In the genomic region with DNA sequence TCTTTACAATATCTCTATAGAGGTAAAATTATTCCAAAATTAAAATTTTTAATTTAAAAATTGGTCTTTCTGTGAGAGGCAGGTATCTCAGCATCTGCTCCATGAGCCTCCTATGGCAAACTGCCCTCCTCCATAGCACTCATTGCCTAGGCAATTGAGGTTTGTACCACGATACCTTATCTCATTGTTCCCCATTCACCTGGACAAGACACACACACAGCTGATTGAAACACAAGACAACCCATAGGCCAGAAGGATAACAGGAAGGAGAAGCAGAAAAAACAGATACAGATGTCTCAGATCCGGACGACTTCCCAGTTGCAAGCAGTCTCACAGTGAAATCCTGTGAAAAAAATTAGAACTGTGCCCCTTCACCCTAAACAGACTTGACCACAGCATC, we compare ENCODE assay signal across 17 cellular contexts. TPM values are rescaled to one million over a fixed set of nuclear protein-coding genes. Genes with fewer than 3 reads are reported as not detected.
DNase-seq lines count a peak whose midpoint lies in the region; ATAC-seq lines count a peak whose summit lies in the region.
"Had no signal": no experiment of that assay in that cellular context is flagged by ENCODE, and none has a peak within 500 bp of the region (broad histone marks: within the 10 kb centered on the region; RNA-seq: fewer than 3 reads in every experiment).

No MANE protein-coding gene starts in this region.

- no peaks in the 10 kb centered on the region for H3K36me3 ChIP-seq in Karpas-422 (ENCODE audit: insufficient read depth, low read length)

- no peaks in the 10 kb centered on the region for H3K79me2 ChIP-seq in Karpas-422 (ENCODE audit: low read length)

- H3K4me3 ChIP-seq in Karpas-422 (ENCODE audit: low read length), result no peak overlapping the region
- H3K4me3 ChIP-seq: BLaER1 treated with 17β-estradiol and CSF1 and Interleukin-3, amounts not matched to agents 10 nM and 100 nM had no signal

- no peaks in the 10 kb centered on the region for H3K27me3 ChIP-seq in Karpas-422 (ENCODE audit: low read length)
- H3K27me3 ChIP-seq: BLaER1 treated with 17β-estradiol and CSF1 and Interleukin-3, amounts not matched to agents 10 nM and 100 nM had no signal

- ATAC-seq in left lobe of liver, result no peak
- ATAC-seq: CD8-positive, alpha-beta T cell had no signal

- H3K9me2 ChIP-seq in Karpas-422 (replicated peaks; ENCODE audit: insufficient read depth, low read length), result no peaks in the 10 kb centered on the region

- H2AFZ ChIP-seq in Karpas-422 (ENCODE audit: low read length), result no peak overlapping the region

- H4K20me1 ChIP-seq in Karpas-422 (ENCODE audit: insufficient read depth, low read depth, low read length), result no peaks in the 10 kb centered on the region
- H4K20me1 ChIP-seq: BLaER1 treated with 17β-estradiol and CSF1 and Interleukin-3, amounts not matched to agents 10 nM and 100 nM had no signal

- H3K4me1 ChIP-seq in Karpas-422 (ENCODE audit: low read length), result peaks cover 8% of the 10 kb centered on the region

- DNase-seq in NCI-H2107 treated with DMSO at 0.1 percent for 48 hours (lab: John Stamatoyannopoulos, UW; ENCODE audit: unreplicated experiment) (peak; percentile 99), NCI-H2107 (lab: John Stamatoyannopoulos, UW) (no peak), Karpas-422 (peak; percentile 16), left lobe of liver (ENCODE audit: low spot score) (peak; percentile 3), ACHN (no peak), D341Med (ENCODE audit: low spot score) (no peak)
- DNase-seq: 8988T; AML-193; CD4-positive, alpha-beta T cell; CD8-positive, alpha-beta T cell; COR-L47; DMS79 treated with DMSO at 0.1 percent for 48 hours; GF-D8 had no signal

- no peak overlapping the region for H3K4me2 ChIP-seq in Karpas-422 (ENCODE audit: low read depth, low read length, poor library complexity, severe bottlenecking)

- H3K9ac ChIP-seq in Karpas-422 (ENCODE audit: low read length), result no peak overlapping the region
- H3K9ac ChIP-seq: BLaER1 treated with 17β-estradiol and CSF1 and Interleukin-3, amounts not matched to agents 10 nM and 100 nM had no signal

- in situ Hi-C loops in ACHN (cut with HindIII; ENCODE audit: low pct_ligation_motif_present, low pct_unique_long_range_greater_than_20kb, low sequenced_read_pairs), result no loop called here

- no peaks in the 10 kb centered on the region for H3K9me3 ChIP-seq in Karpas-422 (ENCODE audit: low read length)
- H3K9me3 ChIP-seq: BLaER1 treated with 17β-estradiol and CSF1 and Interleukin-3, amounts not matched to agents 10 nM and 100 nM had no signal

- H3K27ac ChIP-seq in Karpas-422 (ENCODE audit: low read length), result no peak overlapping the region
- H3K27ac ChIP-seq: BLaER1 treated with 17β-estradiol and CSF1 and Interleukin-3, amounts not matched to agents 10 nM and 100 nM; C4-2B had no signal

RNA-seq across cellular contexts. Expression of a gene that starts 24.3 kb away (rescaled TPM):
- total RNA-seq in Karpas-422 (2014; rRNA removed; shearing (Covaris generic); ENCODE audit: low replicate concordance), result not detected in 2 replicates
- not detected for total RNA-seq in left lobe of liver
- total RNA-seq: A673; B cell; CD4-positive, alpha-beta T cell; CD8-positive, alpha-beta T cell had no signal

RNA-seq across cellular contexts. Expression of a gene that starts 36.0 kb away (rescaled TPM):
- not detected in 2 replicates for total RNA-seq in Karpas-422 (2014; rRNA removed; shearing (Covaris generic); ENCODE audit: low replicate concordance)
- not detected for total RNA-seq in left lobe of liver
- total RNA-seq: A673; B cell; CD4-positive, alpha-beta T cell; CD8-positive, alpha-beta T cell had no signal

RNA-seq across cellular contexts. Expression of a gene that starts 44.2 kb away (rescaled TPM):
- total RNA-seq in Karpas-422 (2014; rRNA removed; shearing (Covaris generic); ENCODE audit: low replicate concordance), result 9.2 and 25.1 TPM in 2 replicates
- total RNA-seq in left lobe of liver, result 10.9 TPM

RNA-seq across cellular contexts. Expression of a gene that starts 57.8 kb away (rescaled TPM):
- total RNA-seq in Karpas-422 (2014; rRNA removed; shearing (Covaris generic); ENCODE audit: low replicate concordance), result 11.3 and 18.3 TPM in 2 replicates
- 6.9 TPM for total RNA-seq in left lobe of liver

Comparison
In these comparisons a context has a peak if more than half of its experiments do, and no peak if none do; other contexts are left out.
1. DNase-seq: peak in NCI-H2107 treated with DMSO at 0.1 percent for 48 hours (single experiment), Karpas-422 (single experiment) and left lobe of liver (single experiment); none in NCI-H2107 (single experiment), ACHN (single experiment) and D341Med (single experiment).